22 cellular contexts compared by ENCODE assay signal in the genomic region with DNA sequence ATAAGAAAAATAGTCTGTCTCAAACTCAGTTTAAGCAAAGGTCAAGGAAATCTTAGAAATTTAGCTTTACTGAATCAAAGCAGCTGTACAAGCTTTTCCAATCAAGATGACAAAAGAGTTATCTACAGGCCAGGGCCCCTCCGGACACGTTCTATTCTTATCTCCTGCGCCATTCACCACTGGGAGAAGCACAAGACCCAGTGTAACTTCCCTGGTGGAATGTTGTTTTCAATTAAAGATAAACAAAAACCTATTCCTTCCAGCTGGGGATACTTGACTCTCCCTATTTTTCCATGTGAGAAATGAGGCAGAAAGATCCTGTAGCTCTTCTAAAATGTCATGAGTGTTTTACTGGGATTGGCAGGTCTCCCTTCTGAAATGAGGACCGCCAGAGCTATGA.
A peak's percentile ranks its signal among the peaks of the same experiment; 100 is the strongest.
DNase-seq lines count a peak whose midpoint lies in the region; ATAC-seq, FAIRE-seq and TF ChIP-seq lines count a peak whose summit lies in the region.
"Had no signal": no experiment of that assay in that cellular context is flagged by ENCODE, and none has a peak within 500 bp of the region (broad histone marks: within the 10 kb centered on the region; RNA-seq: fewer than 3 reads in every experiment).

No MANE protein-coding gene starts in this region.

- CTCF ChIA-PET in IMR-90 (lab: Yijun Ruan, JAX) (no interaction called here), endothelial cell of umbilical vein (lab: Charles Lee) (interaction anchor here (0.7 to 2.3 kb wide), 3 partner anchors 17 to 219 kb away, joined by 3 to 8 read pairs (median 3); no protein-coding TSS in a partner anchor)

- no TSS peak for BruUV-seq in IMR-90 (replicated peaks; lab: Mats Ljungman, UMichigan)
- BruUV-seq in endothelial cell of umbilical vein (replicated peaks; lab: Mats Ljungman, UMichigan): no TSS peak

- peaks cover 3% of the 10 kb centered on the region for H3K4me1 ChIP-seq in IMR-90 (ENCODE audit: control insufficient read depth, insufficient read depth, low read length)
- H3K4me1 ChIP-seq in endothelial cell of umbilical vein (ENCODE audit: control insufficient read depth, extremely low read depth, insufficient read depth, low read length): peaks cover 44% of the 10 kb centered on the region
- H3K4me1 ChIP-seq in left ventricle myocardium inferior: no peaks in the 10 kb centered on the region
- peaks cover 10% of the 10 kb centered on the region for H3K4me1 ChIP-seq in neural progenitor cell
- H3K4me1 ChIP-seq: SJCRH30 had no signal

- no peak overlapping the region for H3K27ac Mint-ChIP-seq in neural progenitor cell
- H3K27ac Mint-ChIP-seq in T-helper 2 cell treated with Interferon-gamma antibody and Interleukin-4, amounts not matched to agents 5 μg/mL and 100 μg/mL, for 36 hours: no peak overlapping the region
- H3K27ac Mint-ChIP-seq: CD8-positive, alpha-beta T cell; GM23338 had no signal

- peak overlapping the region; percentile 40 for H2BK5ac ChIP-seq in IMR-90 (ENCODE audit: low read depth, low read length, poor library complexity, severe bottlenecking)

- H3K9ac ChIP-seq in IMR-90 (ENCODE audit: low read depth, low read length) (no peak overlapping the region), endothelial cell of umbilical vein (replicated peaks; ENCODE audit: extremely low read depth, insufficient read depth, low read length) (no peak overlapping the region), neural progenitor cell (no peak overlapping the region)
- H3K9ac ChIP-seq: BLaER1 treated with 17β-estradiol and CSF1 and Interleukin-3, amounts not matched to agents 10 nM and 100 nM had no signal

- H2BK15ac ChIP-seq in IMR-90 (ENCODE audit: low read depth, low read length): no peak overlapping the region

- H3K27me3 Mint-ChIP-seq in neural progenitor cell (ENCODE audit: insufficient read depth, low read depth): no peaks in the 10 kb centered on the region
- H3K27me3 Mint-ChIP-seq in T-helper 2 cell treated with Interferon-gamma antibody and Interleukin-4, amounts not matched to agents 5 μg/mL and 100 μg/mL, for 36 hours (ENCODE audit: low read depth): no peaks in the 10 kb centered on the region

- H3K79me2 ChIP-seq in endothelial cell of umbilical vein (ENCODE audit: control insufficient read depth, insufficient read depth, low read length) (no peaks in the 10 kb centered on the region), neural progenitor cell (ENCODE audit: low read depth) (no peaks in the 10 kb centered on the region)

- H3K4ac ChIP-seq in IMR-90 (ENCODE audit: low read depth, low read length): no peak overlapping the region

- H3K4me2 ChIP-seq in IMR-90 (ENCODE audit: low read depth, low read length) (0 out of 2 replicates have a peak overlapping the region, but pooled peaks have one; percentile 39), endothelial cell of umbilical vein (ENCODE audit: insufficient read depth, low read length) (peak overlapping the region; percentile 43), neural progenitor cell (no peak overlapping the region)
- H3K4me2 ChIP-seq: BLaER1 treated with 17β-estradiol and CSF1 and Interleukin-3, amounts not matched to agents 10 nM and 100 nM; GM23338 had no signal

- peak; percentile 56 for ATAC-seq in IMR-90 (ENCODE audit: low read depth)
- ATAC-seq: CD8-positive, alpha-beta T cell; GM23338; HCT116; PC-3 had no signal

- FAIRE-seq in endothelial cell of umbilical vein (lab: Jason Lieb, UNC): no peak
- FAIRE-seq: GM19239 had no signal

- peak overlapping the region; percentile 36; the same call in 1 of the 2 replicates for H3K18ac ChIP-seq in IMR-90 (ENCODE audit: low read depth, low read length)

- no peaks in the 10 kb centered on the region for H3F3A ChIP-seq in neural progenitor cell (ENCODE audit: low read depth)

- no peak for TF ChIP-seq RAD21 in IMR-90 (IDR thresholded peaks at IDR 0.05; ENCODE audit: low read length)

- H3K9me1 ChIP-seq in IMR-90 (ENCODE audit: insufficient read depth, low read length) (0 out of 2 replicates have a peak, but pooled peaks cover 3% of the 10 kb centered on the region), endothelial cell of umbilical vein (replicated peaks; ENCODE audit: control insufficient read depth, extremely low read depth, insufficient read depth, low read length) (no peaks in the 10 kb centered on the region)

- H3K4me3 ChIP-seq in IMR-90 (ENCODE audit: insufficient read depth, low read depth, low read length) (no peak overlapping the region), endothelial cell of umbilical vein (replicated peaks in 1 of 3; ENCODE audit: insufficient read depth in 1 of 3, low read depth in 1 of 3, low read length in 3 of 3) (no peak overlapping the region), left ventricle myocardium inferior (no peak overlapping the region), neural progenitor cell (no peak overlapping the region)
- H3K4me3 ChIP-seq: BLaER1 treated with 17β-estradiol and CSF1 and Interleukin-3, amounts not matched to agents 10 nM and 100 nM; GM23338; SJCRH30 had no signal

- in situ Hi-C loops in IMR-90 (cut with MboI; ENCODE audit: low sequenced_read_pairs) (no loop called here), G401 (cut with HindIII; ENCODE audit: low sequenced_read_pairs) (no loop called here)

- H2AK9ac ChIP-seq in IMR-90 (replicated peaks; ENCODE audit: low read depth, low read length, poor library complexity): no peak overlapping the region

- no peaks in the 10 kb centered on the region for H4K20me1 ChIP-seq in IMR-90 (ENCODE audit: insufficient read depth, low read length)
- no peaks in the 10 kb centered on the region for H4K20me1 ChIP-seq in endothelial cell of umbilical vein (replicated peaks; ENCODE audit: control insufficient read depth, extremely low read depth, insufficient read depth, low read length)
- no peaks in the 10 kb centered on the region for H4K20me1 ChIP-seq in neural progenitor cell (ENCODE audit: low read depth)
- H4K20me1 ChIP-seq: BLaER1 treated with 17β-estradiol and CSF1 and Interleukin-3, amounts not matched to agents 10 nM and 100 nM had no signal

- no peaks in the 10 kb centered on the region for H3K36me3 Mint-ChIP-seq in neural progenitor cell
- H3K36me3 Mint-ChIP-seq in T-helper 2 cell treated with Interferon-gamma antibody and Interleukin-4, amounts not matched to agents 5 μg/mL and 100 μg/mL, for 36 hours (ENCODE audit: low read depth): no peaks in the 10 kb centered on the region
- H3K36me3 Mint-ChIP-seq: CD8-positive, alpha-beta T cell had no signal

- H3K14ac ChIP-seq in IMR-90 (replicated peaks; ENCODE audit: low read depth, low read length): peak overlapping the region; percentile 60; the same call in 1 of the 2 replicates

- TF ChIP-seq POLR2A in IMR-90 (IDR thresholded peaks at IDR 0.05; ENCODE audit: low read depth, low read length) (no peak), endothelial cell of umbilical vein (IDR thresholded peaks at IDR 0.05; ENCODE audit: low read depth, low read length) (no peak)

- H3K36me3 ChIP-seq in IMR-90 (ENCODE audit: control insufficient read depth, insufficient read depth, low read length) (no peaks in the 10 kb centered on the region), endothelial cell of umbilical vein (ENCODE audit: control insufficient read depth in 2 of 2, extremely low read depth in 1 of 2, insufficient read depth in 2 of 2, low read length in 2 of 2) (no peaks in the 10 kb centered on the region), left ventricle myocardium inferior (no peaks in the 10 kb centered on the region), neural progenitor cell (no peaks in the 10 kb centered on the region)
- H3K36me3 ChIP-seq: BLaER1 treated with 17β-estradiol and CSF1 and Interleukin-3, amounts not matched to agents 10 nM and 100 nM; SJCRH30 had no signal

- H3K23ac ChIP-seq in IMR-90 (ENCODE audit: low read depth, low read length): no peak overlapping the region

- no peak for TF ChIP-seq CTCF in IMR-90 (conservative IDR thresholded peaks at IDR 0.05; ENCODE audit: low read depth, low read length)
- TF ChIP-seq CTCF in endothelial cell of umbilical vein (IDR thresholded peaks at IDR 0.05; ENCODE audit: extremely low read depth in 1 of 2, insufficient read depth in 1 of 2, low read depth in 1 of 2, low read length in 2 of 2): no peak
- no peak for TF ChIP-seq CTCF in left ventricle myocardium inferior (IDR thresholded peaks at IDR 0.05; ENCODE audit: borderline replicate concordance)
- no peak for TF ChIP-seq CTCF in neural progenitor cell (IDR thresholded peaks at IDR 0.05)

- H3K56ac ChIP-seq in IMR-90 (ENCODE audit: extremely low read depth, insufficient read depth, low read length): no peak overlapping the region

- peak overlapping the region; percentile 46 for H2AFZ ChIP-seq in IMR-90 (replicated peaks; ENCODE audit: low read length, poor library complexity)
- H2AFZ ChIP-seq in endothelial cell of umbilical vein (ENCODE audit: low read depth, low read length): peak overlapping the region; percentile 9
- H2AFZ ChIP-seq in neural progenitor cell (replicated peaks): no peak overlapping the region
- H2AFZ ChIP-seq: GM23338 had no signal

- H4K5ac ChIP-seq in IMR-90 (ENCODE audit: low read depth, low read length): no peak overlapping the region

- dilution Hi-C loops in IMR-90 (cut with HindIII; ENCODE audit: low sequenced_read_pairs, unreplicated experiment): no loop called here
- dilution Hi-C loops in endothelial cell of umbilical vein (cut with MboI; ENCODE audit: extremely low pct_ligation_motif_present, low sequenced_read_pairs): loop anchor here (25.0 kb wide), 1 partner anchor 96 kb away; no protein-coding TSS in a partner anchor

- H3K4me3 Mint-ChIP-seq in neural progenitor cell: no peak overlapping the region
- H3K4me3 Mint-ChIP-seq in T-helper 2 cell treated with Interferon-gamma antibody and Interleukin-4, amounts not matched to agents 5 μg/mL and 100 μg/mL, for 36 hours: no peak overlapping the region
- H3K4me3 Mint-ChIP-seq: CD8-positive, alpha-beta T cell; GM23338 had no signal

- POLR2A ChIA-PET in IMR-90 (lab: Charles Lee; ENCODE audit: unreplicated experiment) (no interaction called here), endothelial cell of umbilical vein (lab: Charles Lee) (no interaction called here)

- H3K79me1 ChIP-seq in IMR-90 (ENCODE audit: low read depth in 1 of 2, low read length in 2 of 2): no peaks in the 10 kb centered on the region

- H2BK20ac ChIP-seq in IMR-90 (ENCODE audit: low read depth, low read length): peak overlapping the region; percentile 26; the same call in 1 of the 2 replicates

- peak overlapping the region; percentile 22; the same call in 1 of the 2 replicates for H3K27ac ChIP-seq in IMR-90 (ENCODE audit: insufficient read depth, low read length)
- peak overlapping the region; percentile 17 for H3K27ac ChIP-seq in endothelial cell of umbilical vein (ENCODE audit: insufficient read depth, low read depth, low read length)
- no peak overlapping the region for H3K27ac ChIP-seq in left ventricle myocardium inferior (replicated peaks)
- H3K27ac ChIP-seq in neural progenitor cell: no peak overlapping the region
- H3K27ac ChIP-seq: BLaER1 treated with 17β-estradiol and CSF1 and Interleukin-3, amounts not matched to agents 10 nM and 100 nM; RWPE1; SJCRH30 had no signal

- H3K9me3 Mint-ChIP-seq in neural progenitor cell: no peaks in the 10 kb centered on the region
- no peaks in the 10 kb centered on the region for H3K9me3 Mint-ChIP-seq in T-helper 2 cell treated with Interferon-gamma antibody and Interleukin-4, amounts not matched to agents 5 μg/mL and 100 μg/mL, for 36 hours
- H3K9me3 Mint-ChIP-seq: GM23338 had no signal

- no CpG with 5 or more reads among the region's 4 CpGs for WGBS in IMR-90 (ENCODE audit: extremely low coverage in 2 of 2, insufficient read length in 1 of 2), 2 experiments

- no peak overlapping the region for H4K91ac ChIP-seq in IMR-90 (ENCODE audit: insufficient read depth, low read depth, low read length)

- H3K9me3 ChIP-seq in IMR-90 (ENCODE audit: control insufficient read depth, insufficient read depth, low read length) (no peaks in the 10 kb centered on the region), endothelial cell of umbilical vein (replicated peaks; ENCODE audit: control insufficient read depth, insufficient read depth, low read length) (no peaks in the 10 kb centered on the region), left ventricle myocardium inferior (replicated peaks) (no peaks in the 10 kb centered on the region), neural progenitor cell (ENCODE audit: low read depth) (no peaks in the 10 kb centered on the region)
- H3K9me3 ChIP-seq: BLaER1 treated with 17β-estradiol and CSF1 and Interleukin-3, amounts not matched to agents 10 nM and 100 nM; SJCRH30 had no signal

- peak; percentile 18 for DNase-seq in IMR-90
- peak; percentile 87 for DNase-seq in endothelial cell of umbilical vein (ENCODE audit: low read depth, low spot score)
- DNase-seq in left ventricle myocardium inferior: peak; percentile 18
- peak; percentile 25 for DNase-seq in neural progenitor cell (ENCODE audit: low spot score)
- DNase-seq in T-helper 2 cell treated with Interferon-gamma antibody and Interleukin-4, amounts not matched to agents 5 μg/mL and 100 μg/mL, for 36 hours (ENCODE audit: low spot score): no peak
- DNase-seq in COLO829 (ENCODE audit: low spot score): no peak
- DNase-seq in NCI-H187 (lab: John Stamatoyannopoulos, UW): no peak
- no peak for DNase-seq in G401 (ENCODE audit: low spot score)
- DNase-seq: CD8-positive, alpha-beta T cell; DND-41; GDM1; KBM-7; NCI-H187 treated with DMSO at 0.1 percent for 48 hours; NCI-H345; NCI-H524 treated with DMSO at 0.1 percent for 48 hours; PC-3; SJCRH30 had no signal

- peak overlapping the region; percentile 26; the same call in 1 of the 2 replicates for H2BK120ac ChIP-seq in IMR-90 (ENCODE audit: low read depth, low read length)

- H4K8ac ChIP-seq in IMR-90 (ENCODE audit: low read depth in 2 of 2, low read length in 2 of 2): no peak overlapping the region

- H2AK5ac ChIP-seq in IMR-90 (ENCODE audit: low read depth, low read length): no peak overlapping the region

- intact Hi-C loops in IMR-90 (cut with micrococcal nuclease) (no loop called here), endothelial cell of umbilical vein (cut with micrococcal nuclease) (loop anchor here (10.0 kb wide), 1 partner anchor 824 kb away; no protein-coding TSS in a partner anchor), left ventricle myocardium inferior (cut with micrococcal nuclease) (no loop called here)

- H3K27me3 ChIP-seq in IMR-90 (ENCODE audit: control insufficient read depth, insufficient read depth, low read length) (no peaks in the 10 kb centered on the region), endothelial cell of umbilical vein (ENCODE audit: control insufficient read depth in 2 of 2, insufficient read depth in 2 of 2, low read length in 2 of 2) (no peaks in the 10 kb centered on the region), left ventricle myocardium inferior (ENCODE audit: low read depth) (no peaks in the 10 kb centered on the region), neural progenitor cell (no peaks in the 10 kb centered on the region)
- H3K27me3 ChIP-seq: BLaER1 treated with 17β-estradiol and CSF1 and Interleukin-3, amounts not matched to agents 10 nM and 100 nM; SJCRH30 had no signal

- no peaks in the 10 kb centered on the region for H3K4me1 Mint-ChIP-seq in neural progenitor cell
- H3K4me1 Mint-ChIP-seq in T-helper 2 cell treated with Interferon-gamma antibody and Interleukin-4, amounts not matched to agents 5 μg/mL and 100 μg/mL, for 36 hours (ENCODE audit: low read depth): no peaks in the 10 kb centered on the region
- H3K4me1 Mint-ChIP-seq: GM23338 had no signal

Comparison
In these comparisons a context has a peak if more than half of its experiments do, and no peak if none do; other contexts are left out.
1. DNase-seq: peak in IMR-90 (single experiment), endothelial cell of umbilical vein (single experiment), left ventricle myocardium inferior (single experiment) and neural progenitor cell (single experiment); none in T-helper 2 cell treated with Interferon-gamma antibody and Interleukin-4, amounts not matched to agents 5 μg/mL and 100 μg/mL, for 36 hours (single experiment), COLO829 (single experiment), NCI-H187 (0 of 2) and G401 (single experiment).
2. H3K27ac ChIP-seq: peak in IMR-90 (single experiment) and endothelial cell of umbilical vein (single experiment); none in left ventricle myocardium inferior (single experiment) and neural progenitor cell (single experiment).